9 cellular contexts compared by ENCODE assay signal in genomic region chr6:27667651-27668441, GRCh38.
A peak's percentile ranks its signal among the peaks of the same experiment; 100 is the strongest.
DNase-seq lines count a peak whose midpoint lies in the region; ATAC-seq and TF ChIP-seq lines count a peak whose summit lies in the region.
"Had no signal": no experiment of that assay in that cellular context is flagged by ENCODE, and none has a peak within 500 bp of the region (broad histone marks: within the 10 kb centered on the region; RNA-seq: fewer than 3 reads in every experiment).

No MANE protein-coding gene starts in this region.

- no peaks in the 10 kb centered on the region for H3K36me3 Mint-ChIP-seq in activated CD8-positive, alpha-beta T cell treated with anti-CD3 and anti-CD28 coated beads for 36 hours (ENCODE audit: low read depth)
- H3K36me3 Mint-ChIP-seq in T-cell = peaks cover 12% of the 10 kb centered on the region

- POLR2A ChIA-PET in activated CD8-positive, alpha-beta T cell treated with anti-CD3 and anti-CD28 coated beads for 36 hours (lab: Charles Lee) = no interaction called here
- POLR2A ChIA-PET in T-cell (lab: Charles Lee) = no interaction called here

- DNase-seq in activated CD8-positive, alpha-beta T cell treated with anti-CD3 and anti-CD28 coated beads for 36 hours = no peak
- DNase-seq in iris pigment epithelial cell (ENCODE audit: low read depth) (peak; percentile 38), T-cell (no peak)
- DNase-seq: lower lobe of right lung had no signal

- peaks cover 0 to 27% (median 8%) of the 10 kb centered on the region in 10 experiments; a peak in 8 of 20 replicates for H3K4me1 ChIP-seq in BLaER1 treated with 17β-estradiol and CSF1 and Interleukin-3, amounts not matched to agents 10 nM and 100 nM
- H3K4me1 ChIP-seq in HUES48 (ENCODE audit: control insufficient read depth, insufficient read depth, low read length) = peaks cover 10% of the 10 kb centered on the region
- H3K4me1 ChIP-seq: lower lobe of right lung had no signal

- CTCF ChIA-PET in activated CD8-positive, alpha-beta T cell treated with anti-CD3 and anti-CD28 coated beads for 36 hours (lab: Charles Lee) = interaction anchor here (1.7 kb wide), 1 partner anchor 20 kb away, joined by 3 read pairs; no protein-coding TSS in a partner anchor
- CTCF ChIA-PET in T-cell (lab: Charles Lee) = interaction anchor here in 1 of 2 donors (0.6 kb wide), 1 partner anchor 480 kb away, joined by 3 read pairs; no protein-coding TSS in a partner anchor

- H3K9me3 ChIP-seq in BLaER1 treated with 17β-estradiol and CSF1 and Interleukin-3, amounts not matched to agents 10 nM and 100 nM (replicated peaks in 1 of 11) = peaks cover 8 to 34% (median 20%) of the 10 kb centered on the region in 11 experiments; a peak in 18 of 22 replicates
- H3K9me3 ChIP-seq in HUES48 (ENCODE audit: control insufficient read depth, insufficient read depth, low read length) = no peaks in the 10 kb centered on the region
- H3K9me3 ChIP-seq: lower lobe of right lung had no signal

- peaks cover 34% of the 10 kb centered on the region for H3K4me1 Mint-ChIP-seq in activated CD8-positive, alpha-beta T cell treated with anti-CD3 and anti-CD28 coated beads for 36 hours (ENCODE audit: low read depth)
- H3K4me1 Mint-ChIP-seq in T-cell = peaks cover 26 to 35% (median 31%) of the 10 kb centered on the region in 3 donors

- H3K4me3 Mint-ChIP-seq in activated CD8-positive, alpha-beta T cell treated with anti-CD3 and anti-CD28 coated beads for 36 hours = peak overlapping the region; percentile 43
- peak overlapping the region in 1 of 3 donors; percentile 16 for H3K4me3 Mint-ChIP-seq in T-cell

- no peak overlapping the region for H3K27ac ChIP-seq in BLaER1 treated with 17β-estradiol and CSF1 and Interleukin-3, amounts not matched to agents 10 nM and 100 nM
- no peak overlapping the region for H3K27ac ChIP-seq in HUES48 (ENCODE audit: low read depth, low read length)
- H3K27ac ChIP-seq: lower lobe of right lung had no signal

- H4K20me1 ChIP-seq in BLaER1 treated with 17β-estradiol and CSF1 and Interleukin-3, amounts not matched to agents 10 nM and 100 nM = peaks cover 0 to 26% (median 15%) of the 10 kb centered on the region in 11 experiments; a peak in 12 of 22 replicates

- peaks cover 4% of the 10 kb centered on the region for H3K9me3 Mint-ChIP-seq in activated CD8-positive, alpha-beta T cell treated with anti-CD3 and anti-CD28 coated beads for 36 hours
- peaks cover 9 to 22% (median 16%) of the 10 kb centered on the region in 3 donors for H3K9me3 Mint-ChIP-seq in T-cell

- H3K4me2 ChIP-seq in BLaER1 treated with 17β-estradiol and CSF1 and Interleukin-3, amounts not matched to agents 10 nM and 100 nM = peak overlapping the region; percentile 1 to 71 (median 46); a peak in 15 of 22 replicates

- TF ChIP-seq CTCF in activated CD8-positive, alpha-beta T cell treated with anti-CD3 and anti-CD28 coated beads for 36 hours (IDR thresholded peaks at IDR 0.05) = no peak

- no peak overlapping the region for H3K9ac ChIP-seq in BLaER1 treated with 17β-estradiol and CSF1 and Interleukin-3, amounts not matched to agents 10 nM and 100 nM
- no peak overlapping the region for H3K9ac ChIP-seq in HUES48 (ENCODE audit: low read depth, low read length)

- peak overlapping the region; percentile 35 for H3K27ac Mint-ChIP-seq in activated CD8-positive, alpha-beta T cell treated with anti-CD3 and anti-CD28 coated beads for 36 hours
- H3K27ac Mint-ChIP-seq in T-cell = peak overlapping the region in 1 of 2 donors; percentile 63

- H3K4me3 ChIP-seq in BLaER1 treated with 17β-estradiol and CSF1 and Interleukin-3, amounts not matched to agents 10 nM and 100 nM = peak overlapping the region in 7 of 10 experiments; percentile 4 to 52 (median 23); a peak in 7 of 20 replicates
- H3K4me3 ChIP-seq in HUES48 (ENCODE audit: low read depth, low read length) = peak overlapping the region; percentile 90
- H3K4me3 ChIP-seq: lower lobe of right lung had no signal

- peaks cover 69 to 75% (median 71%) of the 10 kb centered on the region in 11 experiments for H3K27me3 ChIP-seq in BLaER1 treated with 17β-estradiol and CSF1 and Interleukin-3, amounts not matched to agents 10 nM and 100 nM
- H3K27me3 ChIP-seq in HUES48 (ENCODE audit: control insufficient read depth, insufficient read depth, low read length) = peaks cover 41% of the 10 kb centered on the region

- intact Hi-C loops in activated CD8-positive, alpha-beta T cell treated with anti-CD3 and anti-CD28 coated beads for 36 hours (cut with micrococcal nuclease) = no loop called here

- H3K27me3 Mint-ChIP-seq in activated CD8-positive, alpha-beta T cell treated with anti-CD3 and anti-CD28 coated beads for 36 hours = peaks cover 64% of the 10 kb centered on the region
- H3K27me3 Mint-ChIP-seq in T-cell = peaks cover 72 to 84% of the 10 kb centered on the region in 2 donors

- no peak for ATAC-seq in activated CD8-positive, alpha-beta T cell treated with anti-CD3 and anti-CD28 coated beads for 36 hours
- no peak for ATAC-seq in HG02623 (IDR thresholded peaks at IDR 0.05; ENCODE audit: unreplicated experiment)
- no peak for ATAC-seq in GM18517 (IDR thresholded peaks at IDR 0.05; ENCODE audit: unreplicated experiment)
- ATAC-seq in T-cell (replicated peaks in 1 of 4) = no peak
- no peak for ATAC-seq in HG02981 (IDR thresholded peaks at IDR 0.05; ENCODE audit: unreplicated experiment)

- H3K36me3 ChIP-seq in BLaER1 treated with 17β-estradiol and CSF1 and Interleukin-3, amounts not matched to agents 10 nM and 100 nM = no peaks in the 10 kb centered on the region
- H3K36me3 ChIP-seq in HUES48 (ENCODE audit: control insufficient read depth, insufficient read depth, low read length) = no peaks in the 10 kb centered on the region
- H3K36me3 ChIP-seq: lower lobe of right lung had no signal
